In genomic region chr2:220315098-220315785, GRCh38 we compare ENCODE assay signal across 19 cellular contexts.
DNase-seq lines count a peak whose midpoint lies in the region; ATAC-seq and TF ChIP-seq lines count a peak whose summit lies in the region.
"Had no signal": no experiment of that assay in that cellular context is flagged by ENCODE, and none has a peak within 500 bp of the region (broad histone marks: within the 10 kb centered on the region; RNA-seq: fewer than 3 reads in every experiment).

No MANE protein-coding gene starts in this region.

- no peak overlapping the region for H3K4me2 ChIP-seq in OCI-LY3 (ENCODE audit: low read length)
- H3K4me2 ChIP-seq: A549, PC-9 had no signal

- POLR2A ChIA-PET in A673 (lab: Charles Lee; ENCODE audit: low non-redundant PET): no interaction called here

- no peak overlapping the region for H2AFZ ChIP-seq in OCI-LY3 (ENCODE audit: low read depth, low read length)
- H2AFZ ChIP-seq: PC-9 had no signal

- no TSS peak for BruUV-seq in A673 (replicated peaks; lab: Mats Ljungman, UMichigan)

- ATAC-seq in HG03571 (IDR thresholded peaks at IDR 0.05; ENCODE audit: unreplicated experiment): no peak
- ATAC-seq: A549, K562 had no signal

- H4K20me1 ChIP-seq in OCI-LY3 (ENCODE audit: insufficient read depth, low read length): no peaks in the 10 kb centered on the region

- no peak overlapping the region for H3K9ac ChIP-seq in OCI-LY3 (ENCODE audit: low read length)

- H3K27me3 ChIP-seq in A673 (replicated peaks; ENCODE audit: insufficient read depth, low read depth, low read length, poor library complexity): no peaks in the 10 kb centered on the region
- no peaks in the 10 kb centered on the region for H3K27me3 ChIP-seq in OCI-LY3 (ENCODE audit: low read depth, low read length)

- CTCF ChIA-PET in A673 (lab: Charles Lee): no interaction called here

- H3K27ac ChIP-seq in A673 (ENCODE audit: low read depth, low read length, poor library complexity, severe bottlenecking) (no peak overlapping the region), OCI-LY3 (ENCODE audit: low read length) (peak overlapping the region; percentile 98)
- H3K27ac ChIP-seq: A549, PC-9, SK-N-MC had no signal

- peak; percentile 19 for DNase-seq in A673 (ENCODE audit: low spot score)
- peak; percentile 18 for DNase-seq in EH (ENCODE audit: low read depth)
- peak; percentile 40 for DNase-seq in myocyte (ENCODE audit: low read depth)
- no peak for DNase-seq in NCI-H526 (lab: John Stamatoyannopoulos, UW)
- no peak for DNase-seq in activated T-cell treated with anti-CD3 and anti-CD28 coated beads, Interleukin-2, amount 50 U/mL, for 48 hours
- no peak for DNase-seq in iPS-NIHi11 (ENCODE audit: low spot score)
- DNase-seq: Caco-2; DND-41; GF-D8; GOT3; NCI-H1048; NCI-H446 treated with DMSO at 0.1 percent for 48 hours; NK-92 treated with Interleukin-12 subunit alpha and Interleukin-12 subunit beta, amount 100 ng/mL, for 24 hours; PC-9 had no signal

- intact Hi-C loops in A673 (cut with micrococcal nuclease; ENCODE audit: unreplicated experiment): no loop called here

- no peak for TF ChIP-seq CTCF in A673 (conservative IDR thresholded peaks at IDR 0.05; ENCODE audit: low read depth, low read length)
- no peak for TF ChIP-seq CTCF in OCI-LY3 (IDR thresholded peaks at IDR 0.05; ENCODE audit: low read depth, low read length)

- H3K4me1 ChIP-seq in A673 (ENCODE audit: insufficient read depth, low read length, poor library complexity, severe bottlenecking): peaks cover 19% of the 10 kb centered on the region
- peaks cover 34% of the 10 kb centered on the region for H3K4me1 ChIP-seq in OCI-LY3 (ENCODE audit: low read length)
- H3K4me1 ChIP-seq: A549, Caco-2 had no signal

- H3K9me3 ChIP-seq in A673 (ENCODE audit: low read depth, low read length, poor library complexity, severe bottlenecking): no peaks in the 10 kb centered on the region
- peaks cover 7% of the 10 kb centered on the region; the same call in 1 of the 2 replicates for H3K9me3 ChIP-seq in OCI-LY3 (ENCODE audit: insufficient read depth, low read length)
- H3K9me3 ChIP-seq: A549, Caco-2 had no signal

- no peaks in the 10 kb centered on the region for H3K79me2 ChIP-seq in OCI-LY3 (ENCODE audit: low read length)

- H3K4me3 ChIP-seq in A673 (ENCODE audit: low read depth, low read length, poor library complexity, severe bottlenecking): no peak overlapping the region
- no peak overlapping the region for H3K4me3 ChIP-seq in OCI-LY3 (ENCODE audit: low read length)
- H3K4me3 ChIP-seq: A549, K562, PC-9, SK-N-MC had no signal

- no peaks in the 10 kb centered on the region for H3K36me3 ChIP-seq in A673 (ENCODE audit: insufficient read depth, low read length, poor library complexity, severe bottlenecking)
- peaks cover 17% of the 10 kb centered on the region for H3K36me3 ChIP-seq in OCI-LY3 (replicated peaks; ENCODE audit: low read depth, low read length)

Comparison
In these comparisons a context has a peak if more than half of its experiments do, and no peak if none do; other contexts are left out.
1. DNase-seq: peak in A673 (single experiment), EH (single experiment) and myocyte (single experiment); none in NCI-H526 (0 of 2), activated T-cell treated with anti-CD3 and anti-CD28 coated beads, Interleukin-2, amount 50 U/mL, for 48 hours (0 of 2) and iPS-NIHi11 (single experiment).